In the genomic region with DNA sequence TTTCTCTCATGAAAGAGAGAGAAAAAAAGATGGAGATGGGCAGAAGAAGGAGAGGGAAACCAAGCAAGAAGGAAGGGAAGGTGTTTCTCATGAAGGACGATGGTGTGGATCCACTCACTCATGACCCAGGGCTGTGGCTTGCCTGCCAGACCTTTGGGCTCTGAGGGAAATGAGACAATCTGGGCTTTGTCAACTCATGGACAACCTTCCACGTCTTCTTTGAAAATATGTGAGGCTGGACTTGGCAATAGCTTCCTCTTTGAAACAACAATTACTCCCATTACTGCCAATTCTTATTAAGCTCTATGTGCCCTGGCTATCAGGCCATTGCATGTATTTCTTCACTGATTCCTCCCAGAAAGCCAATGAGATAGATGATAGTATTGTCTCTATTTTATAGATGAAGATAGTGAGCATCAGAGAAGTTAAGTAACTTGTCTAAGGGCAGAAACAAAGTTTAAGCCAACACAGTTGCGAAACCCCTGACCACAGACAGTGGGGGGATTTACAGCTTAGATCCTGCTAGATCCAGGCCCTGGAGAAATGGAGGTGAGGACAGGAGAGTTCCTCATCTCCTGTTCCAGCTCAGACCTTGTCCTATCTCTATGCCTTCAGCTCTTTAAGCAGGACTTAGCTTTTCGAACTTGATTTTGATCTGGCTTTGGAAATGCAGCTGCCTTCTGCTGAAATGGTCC, we compare ENCODE assay signal across 19 cellular contexts.
DNase-seq lines count a peak whose midpoint lies in the region; TF ChIP-seq lines count a peak whose summit lies in the region.
"Had no signal": no experiment of that assay in that cellular context is flagged by ENCODE, and none has a peak within 500 bp of the region (broad histone marks: within the 10 kb centered on the region; RNA-seq: fewer than 3 reads in every experiment).

No MANE protein-coding gene starts in this region.

- H3K27ac ChIP-seq in GM23248: no peak overlapping the region
- peak overlapping the region; percentile 29 for H3K27ac ChIP-seq in neutrophil
- no peak overlapping the region for H3K27ac ChIP-seq in esophagus squamous epithelium
- H3K27ac ChIP-seq: brain microvascular endothelial cell, foreskin keratinocyte, RWPE1, thyroid gland had no signal

- in situ Hi-C loops in GM23248 (cut with MboI): no loop called here

- no peak for TF ChIP-seq CTCF in neutrophil (IDR thresholded peaks at IDR 0.05)
- TF ChIP-seq CTCF in esophagus squamous epithelium (IDR thresholded peaks at IDR 0.05): no peak

- no peaks in the 10 kb centered on the region for H3K27me3 ChIP-seq in GM23248 (replicated peaks; ENCODE audit: insufficient read depth)
- H3K27me3 ChIP-seq in neutrophil: no peaks in the 10 kb centered on the region
- H3K27me3 ChIP-seq in esophagus squamous epithelium: peaks cover 0 to 4% (median 0%) of the 10 kb centered on the region in 4 donors
- H3K27me3 ChIP-seq: brain microvascular endothelial cell, foreskin keratinocyte, thyroid gland had no signal

- peaks cover 15% of the 10 kb centered on the region for H3K4me1 ChIP-seq in GM23248 (ENCODE audit: insufficient read depth)
- H3K4me1 ChIP-seq in neutrophil (ENCODE audit: control insufficient read depth in 1 of 2, insufficient read depth in 1 of 2, low read depth in 1 of 2, low read length in 1 of 2): peaks cover 42 to 53% of the 10 kb centered on the region in 2 experiments
- peaks cover 0 to 10% (median 0%) of the 10 kb centered on the region in 3 donors for H3K4me1 ChIP-seq in esophagus squamous epithelium
- H3K4me1 ChIP-seq: foreskin keratinocyte had no signal

- H3K9ac ChIP-seq in GM23248: no peak overlapping the region

- no peak overlapping the region for H3K4me3 ChIP-seq in GM23248
- H3K4me3 ChIP-seq in neutrophil (ENCODE audit: low read depth in 1 of 2, low read length in 1 of 2): no peak overlapping the region
- no peak overlapping the region for H3K4me3 ChIP-seq in esophagus squamous epithelium
- H3K4me3 ChIP-seq: thyroid gland had no signal

- no peaks in the 10 kb centered on the region for H4K20me1 ChIP-seq in GM23248 (ENCODE audit: insufficient read depth)

- H3K36me3 ChIP-seq in GM23248 (ENCODE audit: low read depth) (no peaks in the 10 kb centered on the region), neutrophil (no peaks in the 10 kb centered on the region), esophagus squamous epithelium (no peaks in the 10 kb centered on the region)
- H3K36me3 ChIP-seq: brain microvascular endothelial cell, thyroid gland had no signal

- no peak for TF ChIP-seq POLR2A in esophagus squamous epithelium (IDR thresholded peaks at IDR 0.05)

- no peaks in the 10 kb centered on the region for H3K79me2 ChIP-seq in GM23248 (ENCODE audit: insufficient read depth)

- WGBS in GM23248 (ENCODE audit: low coverage in 1 of 2, low lambda C conversion rate in 2 of 2, missing lambda C conversion rate in 2 of 2), 2 experiments: 80 to 81% methylated on average over 4 of the region's 4 CpGs
- 67 to 77% methylated on average over 4 of the region's 4 CpGs for WGBS in esophagus squamous epithelium, 2 donors

- H3K9me3 ChIP-seq in GM23248 (ENCODE audit: low read depth) (no peaks in the 10 kb centered on the region), neutrophil (no peaks in the 10 kb centered on the region), esophagus squamous epithelium (no peaks in the 10 kb centered on the region)
- H3K9me3 ChIP-seq: thyroid gland had no signal

- H3K4me2 ChIP-seq in GM23248 (ENCODE audit: unreplicated experiment): peak overlapping the region; percentile 23

- H2AFZ ChIP-seq in GM23248: no peak overlapping the region

- H3F3A ChIP-seq in GM23248 (ENCODE audit: insufficient read depth): peaks cover 8% of the 10 kb centered on the region; the same call in 1 of the 2 replicates

- DNase-seq in GM23248: peak; percentile 17
- DNase-seq in MV-4-11 (lab: John Stamatoyannopoulos, UW): peak; percentile 89
- peak; percentile 51 for DNase-seq in fibroblast of gingiva (ENCODE audit: low read depth)
- DNase-seq in posterior vena cava (ENCODE audit: low spot score): no peak
- no peak for DNase-seq in esophagus squamous epithelium (lab: John Stamatoyannopoulos, UW)
- DNase-seq in NCI-H748 (lab: John Stamatoyannopoulos, UW; ENCODE audit: unreplicated experiment): no peak
- DNase-seq in activated CD4-positive, alpha-beta T cell treated with anti-CD3 and anti-CD28 coated beads, Interleukin-2, amount 50 U/mL, for 48 hours: no peak
- DNase-seq: activated CD4-positive, CD25-positive, alpha-beta regulatory T cell treated with anti-CD3 and anti-CD28 coated beads, Interleukin-2, amount 50 U/mL, for 72 hours; activated CD8-positive, alpha-beta memory T cell treated with anti-CD3 and anti-CD28 coated beads, Interleukin-2, amount 50 U/mL, for 4 hours; activated naive CD4-positive, alpha-beta T cell treated with anti-CD3 and anti-CD28 coated beads, Interleukin-2, amount 50 U/mL, for 16 hours; DMS53; foreskin keratinocyte; MM.1S; NCI-H82; right cardiac atrium; thyroid gland had no signal

- H3K9me2 ChIP-seq in GM23248 (ENCODE audit: insufficient read depth): peaks cover 5% of the 10 kb centered on the region; the same call in 1 of the 2 replicates

- intact Hi-C loops in posterior vena cava (cut with DNase I) (no loop called here), esophagus squamous epithelium (cut with DNase I) (no loop called here)

Comparison
In these comparisons a context has a peak if more than half of its experiments do, and no peak if none do; other contexts are left out.
1. DNase-seq: peak in GM23248 (single experiment), MV-4-11 (single experiment) and fibroblast of gingiva (single experiment); none in posterior vena cava (single experiment), esophagus squamous epithelium (single experiment), NCI-H748 (single experiment) and activated CD4-positive, alpha-beta T cell treated with anti-CD3 and anti-CD28 coated beads, Interleukin-2, amount 50 U/mL, for 48 hours (0 of 2).